ENCODE assay signal across 8 cellular contexts in genomic region chr19:53868091-53868891, GRCh38. TPM values are rescaled to one million over a fixed set of nuclear protein-coding genes. Genes with fewer than 3 reads are reported as not detected.
DNase-seq lines count a peak whose midpoint lies in the region; ATAC-seq and TF ChIP-seq lines count a peak whose summit lies in the region.

No MANE protein-coding gene starts in this region.

- H3K36me3 ChIP-seq in esophagus muscularis mucosa = peaks cover under 1 to 29% (median 24%) of the 10 kb centered on the region in 4 donors

- intact Hi-C loops in esophagus muscularis mucosa (cut with DNase I) = no loop called here

- no peak for TF ChIP-seq CTCF in esophagus muscularis mucosa (IDR thresholded peaks at IDR 0.05)

- H3K4me1 ChIP-seq in esophagus muscularis mucosa = peaks cover 35 to 64% (median 62%) of the 10 kb centered on the region in 4 donors

- 0% methylated on average over 26 of the region's 37 CpGs for WGBS in esophagus muscularis mucosa

- DNase-seq in AG20443 (ENCODE audit: low spot score) (peak; percentile 68), HT1080 (ENCODE audit: low read depth) (peak; percentile 55), esophagus muscularis mucosa (ENCODE audit: extremely low spot score) (no peak), myocyte (ENCODE audit: low read depth) (peak; percentile 71), ureter (ENCODE audit: low spot score) (peak; percentile 68)
- DNase-seq in activated CD8-positive, alpha-beta memory T cell treated with anti-CD3 and anti-CD28 coated beads for 24 hours = peak; percentile 71

- no peaks in the 10 kb centered on the region for H3K9me3 ChIP-seq in esophagus muscularis mucosa

- H3K4me3 ChIP-seq in esophagus muscularis mucosa = peak overlapping the region; percentile 86 to 99 (median 95)

- H3K27me3 ChIP-seq in esophagus muscularis mucosa = no peaks in the 10 kb centered on the region

- peak overlapping the region; percentile 98 to 99 (median 98) for H3K27ac ChIP-seq in esophagus muscularis mucosa (replicated peaks in 1 of 4)

- no peak for TF ChIP-seq EP300 in esophagus muscularis mucosa (IDR thresholded peaks at IDR 0.05)

- TF ChIP-seq POLR2A in esophagus muscularis mucosa (IDR thresholded peaks at IDR 0.05; ENCODE audit: low read depth) = no peak

- ATAC-seq in GM21423 (IDR thresholded peaks at IDR 0.05; ENCODE audit: unreplicated experiment) = no peak
- no peak for ATAC-seq in GM18861 (IDR thresholded peaks at IDR 0.05; ENCODE audit: unreplicated experiment)

RNA-seq across cellular contexts. Expression of gene MYADM, which starts 0.6 kb away (rescaled TPM):
- 10.4 and 29.4 TPM in 2 replicates for total RNA-seq in HT1080 (2014; rRNA removed; shearing (Covaris generic))
- polyA plus RNA-seq in HT1080 (2015; cell fraction: cytosol; rRNA removed) = 86.0 and 102 TPM in 2 replicates
- polyA plus RNA-seq in HT1080 (2015; cell fraction: nucleus; rRNA removed) = 157 and 170 TPM in 2 replicates
- total RNA-seq in esophagus muscularis mucosa (100 to 1,000 TPM; 130 to 353 (median 204) TPM), myocyte (43.9 and 78.9 TPM in 2 replicates), ureter (155 TPM)
- 103 TPM for polyA plus RNA-seq in myocyte (2012)

RNA-seq across cellular contexts. Expression of gene PRKCG, which starts 13.7 kb away (rescaled TPM):
- 0.43 TPM in 1 of 2 replicates, not detected in the other for total RNA-seq in HT1080 (2014; rRNA removed; shearing (Covaris generic))
- polyA plus RNA-seq in HT1080 (2015; cell fraction: cytosol; rRNA removed) = 0.03 and 0.37 TPM in 2 replicates
- 0.11 and 0.23 TPM in 2 replicates for polyA plus RNA-seq in HT1080 (2015; cell fraction: nucleus; rRNA removed)
- total RNA-seq in esophagus muscularis mucosa = not detected
- total RNA-seq in myocyte = not detected in 2 replicates
- 0.03 TPM for polyA plus RNA-seq in myocyte (2012)
- not detected for total RNA-seq in ureter

RNA-seq across cellular contexts. Expression of gene CACNG7, which starts 40.8 kb away (rescaled TPM):
- not detected in 2 replicates for total RNA-seq in HT1080 (2014; rRNA removed; shearing (Covaris generic))
- polyA plus RNA-seq in HT1080 (2015; cell fraction: cytosol; rRNA removed) = 0.20 and 0.38 TPM in 2 replicates
- polyA plus RNA-seq in HT1080 (2015; cell fraction: nucleus; rRNA removed) = 0.29 and 0.32 TPM in 2 replicates
- total RNA-seq in esophagus muscularis mucosa (1 to 10 TPM in 1 of 4 donors, under 1 TPM in 1, not detected in 2; under 0.01 to 1.2 TPM), myocyte (not detected in 2 replicates), ureter (not detected)
- polyA plus RNA-seq in myocyte (2012) = not detected

RNA-seq across cellular contexts. Expression of gene NLRP12, which starts 44.2 kb away (rescaled TPM):
- total RNA-seq in HT1080 (2014; rRNA removed; shearing (Covaris generic)) = not detected in 2 replicates
- 0.19 TPM in 2 replicates for polyA plus RNA-seq in HT1080 (2015; cell fraction: cytosol; rRNA removed)
- polyA plus RNA-seq in HT1080 (2015; cell fraction: nucleus; rRNA removed) = 0.14 and 0.33 TPM in 2 replicates
- total RNA-seq in esophagus muscularis mucosa (1 to 10 TPM in 1 of 4 donors, under 1 TPM in 3; under 0.01 to 1.8 (median 0.30) TPM), myocyte (not detected in 2 replicates), ureter (0.31 TPM)
- polyA plus RNA-seq in myocyte (2012) = not detected
